In the genomic region with DNA sequence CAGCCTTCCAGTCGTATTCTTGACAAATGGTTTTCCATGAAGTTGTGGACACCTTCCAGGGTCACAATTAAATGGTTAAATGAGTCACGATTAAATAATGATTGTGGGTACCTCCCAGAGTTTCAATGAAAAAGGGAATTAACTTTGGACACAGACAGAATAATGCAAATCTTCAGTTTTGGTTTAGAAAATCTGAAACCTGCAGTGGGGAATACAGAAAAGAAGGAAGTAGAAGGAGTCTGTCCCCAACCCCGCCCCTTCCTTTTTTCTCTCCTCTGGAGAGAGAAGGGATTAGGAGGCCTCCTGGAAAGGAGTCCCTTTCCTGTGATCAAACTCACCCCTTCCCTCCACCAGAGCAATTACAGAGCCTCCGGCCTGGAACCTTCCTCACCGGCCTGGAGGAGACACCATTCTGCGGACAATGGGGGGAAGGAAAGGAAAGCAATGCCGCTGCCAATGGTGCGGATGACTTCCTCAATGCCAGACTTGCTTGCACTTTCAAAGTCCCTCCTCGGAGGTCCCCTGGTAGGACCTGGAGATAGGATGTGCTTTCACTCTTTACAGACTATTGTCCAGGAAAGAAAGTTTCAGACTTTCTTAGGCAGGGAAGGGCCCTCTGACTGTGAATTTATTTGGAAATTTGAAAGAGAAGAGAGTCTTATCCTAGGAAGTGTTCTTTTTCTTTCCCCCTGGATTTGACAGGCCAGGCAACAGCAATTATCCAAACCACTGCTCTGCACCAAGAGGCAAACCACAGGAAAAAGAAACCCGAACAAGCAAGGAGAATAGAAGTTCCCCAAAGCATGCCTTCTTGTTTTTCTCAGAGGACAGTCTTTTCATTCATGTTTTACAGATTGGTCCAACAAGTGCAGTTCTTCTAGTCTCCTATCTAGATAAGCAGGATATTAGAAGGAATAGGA, we compare ENCODE assay signal across 13 cellular contexts.
DNase-seq lines count a peak whose midpoint lies in the region; ATAC-seq and TF ChIP-seq lines count a peak whose summit lies in the region.
"Had no signal": no experiment of that assay in that cellular context is flagged by ENCODE, and none has a peak within 500 bp of the region (broad histone marks: within the 10 kb centered on the region; RNA-seq: fewer than 3 reads in every experiment).

No MANE protein-coding gene starts in this region.

- no peaks in the 10 kb centered on the region for H3K9me3 Mint-ChIP-seq in activated T-helper 17 cell treated with anti-CD3 and anti-CD28 coated beads, Interleukin-2, amount 50 U/mL, for 72 hours
- H3K9me3 Mint-ChIP-seq: naive thymus-derived CD8-positive, alpha-beta T cell had no signal

- no peak overlapping the region for H3K27ac Mint-ChIP-seq in activated T-helper 17 cell treated with anti-CD3 and anti-CD28 coated beads, Interleukin-2, amount 50 U/mL, for 72 hours
- H3K27ac Mint-ChIP-seq: activated CD8-positive, alpha-beta T cell treated with anti-CD3 and anti-CD28 coated beads for 36 hours had no signal

- DNase-seq in A673 (ENCODE audit: low spot score) (peak; percentile 54), Karpas-422 (no peak), caudate nucleus (lab: John Stamatoyannopoulos, UW) (peak in 3 of 61 donors; percentile 14 to 21 (median 20)), mesenteric fat pad (ENCODE audit: low spot score) (peak; percentile 62), NCI-H1092 (lab: John Stamatoyannopoulos, UW) (no peak), cerebellum (ENCODE audit: low spot score) (no peak), NCI-H524 treated with DMSO at 0.1 percent for 48 hours (lab: John Stamatoyannopoulos, UW) (no peak)
- DNase-seq: activated CD8-positive, alpha-beta T cell treated with anti-CD3 and anti-CD28 coated beads for 36 hours; BE2C; MM.1S; naive thymus-derived CD8-positive, alpha-beta T cell had no signal

- 0 out of 2 replicates have a peak, but pooled peaks cover 4% of the 10 kb centered on the region for H4K20me1 ChIP-seq in Karpas-422 (ENCODE audit: insufficient read depth, low read depth, low read length)

- intact Hi-C loops in A673 (cut with micrococcal nuclease; ENCODE audit: unreplicated experiment), result no loop called here

- H3K4me3 Mint-ChIP-seq in activated T-helper 17 cell treated with anti-CD3 and anti-CD28 coated beads, Interleukin-2, amount 50 U/mL, for 72 hours, result no peak overlapping the region
- H3K4me3 Mint-ChIP-seq: activated CD8-positive, alpha-beta T cell treated with anti-CD3 and anti-CD28 coated beads for 36 hours; naive thymus-derived CD8-positive, alpha-beta T cell had no signal

- H3K9me2 ChIP-seq in Karpas-422 (replicated peaks; ENCODE audit: insufficient read depth, low read length), result no peaks in the 10 kb centered on the region

- no peaks in the 10 kb centered on the region for H3K27me3 ChIP-seq in A673 (replicated peaks; ENCODE audit: insufficient read depth, low read depth, low read length, poor library complexity)
- no peaks in the 10 kb centered on the region for H3K27me3 ChIP-seq in Karpas-422 (ENCODE audit: low read length)
- H3K27me3 ChIP-seq: BE2C had no signal

- peaks cover 81% of the 10 kb centered on the region for H3K79me2 ChIP-seq in Karpas-422 (ENCODE audit: low read length)

- no peak overlapping the region for H2AFZ ChIP-seq in Karpas-422 (ENCODE audit: low read length)

- POLR2A ChIA-PET in A673 (lab: Charles Lee; ENCODE audit: low non-redundant PET), result no interaction called here

- no peaks in the 10 kb centered on the region for H3K36me3 ChIP-seq in A673 (ENCODE audit: insufficient read depth, low read length, poor library complexity, severe bottlenecking)
- H3K36me3 ChIP-seq in Karpas-422 (ENCODE audit: insufficient read depth, low read length), result peaks cover 45% of the 10 kb centered on the region
- H3K36me3 ChIP-seq: BE2C had no signal

- no TSS peak for BruUV-seq in A673 (replicated peaks; lab: Mats Ljungman, UMichigan)

- CTCF ChIA-PET in A673 (lab: Charles Lee), result no interaction called here

- H3K36me3 Mint-ChIP-seq in activated T-helper 17 cell treated with anti-CD3 and anti-CD28 coated beads, Interleukin-2, amount 50 U/mL, for 72 hours (ENCODE audit: low read depth), result peaks cover 37% of the 10 kb centered on the region

- H3K4me1 ChIP-seq in A673 (ENCODE audit: insufficient read depth, low read length, poor library complexity, severe bottlenecking), result peaks cover 8% of the 10 kb centered on the region
- peaks cover 73% of the 10 kb centered on the region for H3K4me1 ChIP-seq in Karpas-422 (ENCODE audit: low read length)
- H3K4me1 ChIP-seq: BE2C had no signal

- TF ChIP-seq CTCF in A673 (conservative IDR thresholded peaks at IDR 0.05; ENCODE audit: low read depth, low read length), result no peak

- H3K4me3 ChIP-seq in A673 (ENCODE audit: low read depth, low read length, poor library complexity, severe bottlenecking) (no peak overlapping the region), Karpas-422 (ENCODE audit: low read length) (no peak overlapping the region)

- no peaks in the 10 kb centered on the region for H3K27me3 Mint-ChIP-seq in activated T-helper 17 cell treated with anti-CD3 and anti-CD28 coated beads, Interleukin-2, amount 50 U/mL, for 72 hours
- H3K27me3 Mint-ChIP-seq: activated CD8-positive, alpha-beta T cell treated with anti-CD3 and anti-CD28 coated beads for 36 hours; naive thymus-derived CD8-positive, alpha-beta T cell had no signal

- H3K9me3 ChIP-seq in A673 (ENCODE audit: low read depth, low read length, poor library complexity, severe bottlenecking) (no peaks in the 10 kb centered on the region), Karpas-422 (ENCODE audit: low read length) (no peaks in the 10 kb centered on the region)
- H3K9me3 ChIP-seq: BE2C had no signal

- peaks cover 10% of the 10 kb centered on the region for H3K4me1 Mint-ChIP-seq in activated T-helper 17 cell treated with anti-CD3 and anti-CD28 coated beads, Interleukin-2, amount 50 U/mL, for 72 hours

- no peak for ATAC-seq in activated T-helper 17 cell treated with anti-CD3 and anti-CD28 coated beads, Interleukin-2, amount 50 U/mL, for 72 hours (replicated peaks)
- ATAC-seq: activated CD8-positive, alpha-beta T cell treated with anti-CD3 and anti-CD28 coated beads for 36 hours; naive thymus-derived CD8-positive, alpha-beta T cell; Panc1 had no signal

- no peak overlapping the region for H3K9ac ChIP-seq in Karpas-422 (ENCODE audit: low read length)

- no peak overlapping the region for H3K4me2 ChIP-seq in Karpas-422 (ENCODE audit: low read depth, low read length, poor library complexity, severe bottlenecking)

- no peak overlapping the region for H3K27ac ChIP-seq in A673 (ENCODE audit: low read depth, low read length, poor library complexity, severe bottlenecking)
- H3K27ac ChIP-seq in Karpas-422 (ENCODE audit: low read length), result peak overlapping the region; percentile 75
- peak overlapping the region; percentile 58 for H3K27ac ChIP-seq in caudate nucleus (ENCODE audit: low read depth, low read length)

Comparison
In these comparisons a context has a peak if more than half of its experiments do, and no peak if none do; other contexts are left out.
1. DNase-seq: peak in A673 (single experiment) and mesenteric fat pad (single experiment); none in Karpas-422 (single experiment), NCI-H1092 (single experiment), cerebellum (single experiment) and NCI-H524 treated with DMSO at 0.1 percent for 48 hours (single experiment).